14 cellular contexts compared by ENCODE assay signal in genomic region chr22:45270095-45271020, GRCh38. TPM values are rescaled to one million over a fixed set of nuclear protein-coding genes. Genes with fewer than 3 reads are reported as not detected.
DNase-seq lines count a peak whose midpoint lies in the region; ATAC-seq and TF ChIP-seq lines count a peak whose summit lies in the region.
"Had no signal": no experiment of that assay in that cellular context is flagged by ENCODE, and none has a peak within 500 bp of the region (broad histone marks: within the 10 kb centered on the region; RNA-seq: fewer than 3 reads in every experiment).

No MANE protein-coding gene starts in this region.

- H3K9me3 ChIP-seq in CD4-positive, alpha-beta T cell (ENCODE audit: control insufficient read depth, low read length): no peaks in the 10 kb centered on the region
- H3K9me3 ChIP-seq: right lobe of liver had no signal

- no peak for TF ChIP-seq CTCF in CD4-positive, alpha-beta T cell (IDR thresholded peaks at IDR 0.05)
- TF ChIP-seq CTCF in KMS-11 (conservative IDR thresholded peaks at IDR 0.05; ENCODE audit: low read depth, low read length) (no peak), nephron progenitor cell (IDR thresholded peaks at IDR 0.05) (no peak), chondrocyte (IDR thresholded peaks at IDR 0.05) (no peak)

- no peaks in the 10 kb centered on the region for H3K79me2 ChIP-seq in KMS-11 (ENCODE audit: insufficient read depth, low read depth)

- ATAC-seq in CD4-positive, alpha-beta T cell (ENCODE audit: poor library complexity): no peak
- ATAC-seq in GM19463 (IDR thresholded peaks at IDR 0.05; ENCODE audit: unreplicated experiment): no peak

- H3K9ac ChIP-seq in KMS-11: no peak overlapping the region

- POLR2A ChIA-PET in CD4-positive, alpha-beta T cell (lab: Charles Lee): no interaction called here

- no peak overlapping the region for H3K4me3 ChIP-seq in KMS-11 (IDR thresholded peaks at IDR 0.05; ENCODE audit: insufficient read depth, low read depth, low read length)

- no peak overlapping the region for H3K27ac Mint-ChIP-seq in CD4-positive, alpha-beta T cell
- H3K27ac Mint-ChIP-seq in nephron progenitor cell: no peak overlapping the region
- no peak overlapping the region for H3K27ac Mint-ChIP-seq in chondrocyte (ENCODE audit: unreplicated experiment)

- no peaks in the 10 kb centered on the region for H3K9me3 Mint-ChIP-seq in CD4-positive, alpha-beta T cell
- H3K9me3 Mint-ChIP-seq in nephron progenitor cell (no peaks in the 10 kb centered on the region), chondrocyte (ENCODE audit: low read depth) (no peaks in the 10 kb centered on the region)

- H2AFZ ChIP-seq in KMS-11 (ENCODE audit: low read depth): 0 out of 2 replicates have a peak overlapping the region, but pooled peaks have one; percentile 85

- H3K36me3 ChIP-seq in KMS-11 (ENCODE audit: insufficient read depth): no peaks in the 10 kb centered on the region
- H3K36me3 ChIP-seq: right lobe of liver had no signal

- H3K4me2 ChIP-seq in KMS-11: no peak overlapping the region

- H3K27me3 ChIP-seq in CD4-positive, alpha-beta T cell (ENCODE audit: control insufficient read depth, insufficient read depth, low read length): no peaks in the 10 kb centered on the region
- peaks cover 17% of the 10 kb centered on the region; the same call in 1 of the 2 replicates for H3K27me3 ChIP-seq in KMS-11 (ENCODE audit: insufficient read depth, low read depth)
- H3K27me3 ChIP-seq: right lobe of liver had no signal

- intact Hi-C loops in CD4-positive, alpha-beta T cell (cut with DNase I, micrococcal nuclease): no loop called here

- DNase-seq in CD4-positive, alpha-beta T cell: no peak
- DNase-seq in caudate nucleus (lab: John Stamatoyannopoulos, UW): no peak
- no peak for DNase-seq in nephron progenitor cell
- no peak for DNase-seq in chondrocyte (ENCODE audit: low spot score)
- DNase-seq in NCI-H1092 treated with DMSO at 0.1 percent for 48 hours (lab: John Stamatoyannopoulos, UW): no peak
- DNase-seq: activated CD4-positive, CD25-positive, alpha-beta regulatory T cell; activated T-cell treated with anti-CD3 and anti-CD28 coated beads, Interleukin-2, amount 50 U/mL, for 1 hour; COR-L47; right lobe of liver had no signal

- CTCF ChIA-PET in CD4-positive, alpha-beta T cell (lab: Charles Lee): interaction anchor here (0.6 to 0.9 kb wide), 2 partner anchors 167 to 736 kb away, joined by 3 read pairs; no protein-coding TSS in a partner anchor

- H4K20me1 ChIP-seq in KMS-11 (ENCODE audit: insufficient read depth): no peaks in the 10 kb centered on the region

- H3K36me3 Mint-ChIP-seq in CD4-positive, alpha-beta T cell (ENCODE audit: low read depth): no peaks in the 10 kb centered on the region
- H3K36me3 Mint-ChIP-seq in nephron progenitor cell (ENCODE audit: low read depth) (no peaks in the 10 kb centered on the region), chondrocyte (ENCODE audit: low read depth) (no peaks in the 10 kb centered on the region)

- peak overlapping the region; percentile 83 for H3K4me3 Mint-ChIP-seq in CD4-positive, alpha-beta T cell
- H3K4me3 Mint-ChIP-seq in nephron progenitor cell (peak overlapping the region; percentile 83), chondrocyte (ENCODE audit: unreplicated experiment) (no peak overlapping the region)

- peaks cover 17% of the 10 kb centered on the region for H3K4me1 Mint-ChIP-seq in CD4-positive, alpha-beta T cell (ENCODE audit: low read depth)
- H3K4me1 Mint-ChIP-seq in nephron progenitor cell (peaks cover 35% of the 10 kb centered on the region), chondrocyte (ENCODE audit: low read depth) (peaks cover 13% of the 10 kb centered on the region)

- H3K27ac ChIP-seq in CD4-positive, alpha-beta T cell (ENCODE audit: low read depth, low read length): no peak overlapping the region
- H3K27ac ChIP-seq in KMS-11 (no peak overlapping the region), caudate nucleus (ENCODE audit: low read depth, low read length) (peak overlapping the region; percentile 16)
- H3K27ac ChIP-seq: right lobe of liver, SK-N-MC had no signal

- peaks cover 14% of the 10 kb centered on the region for H3K27me3 Mint-ChIP-seq in CD4-positive, alpha-beta T cell
- H3K27me3 Mint-ChIP-seq in nephron progenitor cell (ENCODE audit: low read depth, poor library complexity): peaks cover 35% of the 10 kb centered on the region
- no peaks in the 10 kb centered on the region for H3K27me3 Mint-ChIP-seq in chondrocyte (ENCODE audit: low read depth)

- H3K4me1 ChIP-seq in KMS-11 (ENCODE audit: low read depth, poor library complexity, severe bottlenecking): no peaks in the 10 kb centered on the region
- H3K4me1 ChIP-seq: right lobe of liver had no signal

RNA-seq across cellular contexts. Expression of gene UPK3A, which starts 14.4 kb away (rescaled TPM):
- total RNA-seq in CD4-positive, alpha-beta T cell: not detected
- not detected in 3 replicates for total RNA-seq in chondrocyte
- total RNA-seq: H4, myocyte, right lobe of liver had no signal

RNA-seq across cellular contexts. Expression of gene KIAA0930, which starts 29.7 kb away (rescaled TPM):
- total RNA-seq in CD4-positive, alpha-beta T cell: 1 to 10 TPM; 6.7 to 7.4 TPM
- total RNA-seq in chondrocyte: 103 to 109 TPM (median 109 TPM) in 3 replicates

RNA-seq across cellular contexts. Expression of gene FAM118A, which starts 39.4 kb away (rescaled TPM):
- total RNA-seq in CD4-positive, alpha-beta T cell: 100 to 1,000 TPM; 159 to 161 TPM
- 64.6 to 72.6 TPM (median 68.7 TPM) in 3 replicates for total RNA-seq in chondrocyte

Comparison
In these comparisons a context has a peak if more than half of its experiments do, and no peak if none do; other contexts are left out.
1. RNA of gene KIAA0930, which starts 29.7 kb away (total RNA-seq): 103 to 109 TPM in chondrocyte; 6.7 to 7.4 TPM in CD4-positive, alpha-beta T cell; every median in the first group is over 10 times any median in the second.